8 cellular contexts compared by ENCODE assay signal in the genomic region with DNA sequence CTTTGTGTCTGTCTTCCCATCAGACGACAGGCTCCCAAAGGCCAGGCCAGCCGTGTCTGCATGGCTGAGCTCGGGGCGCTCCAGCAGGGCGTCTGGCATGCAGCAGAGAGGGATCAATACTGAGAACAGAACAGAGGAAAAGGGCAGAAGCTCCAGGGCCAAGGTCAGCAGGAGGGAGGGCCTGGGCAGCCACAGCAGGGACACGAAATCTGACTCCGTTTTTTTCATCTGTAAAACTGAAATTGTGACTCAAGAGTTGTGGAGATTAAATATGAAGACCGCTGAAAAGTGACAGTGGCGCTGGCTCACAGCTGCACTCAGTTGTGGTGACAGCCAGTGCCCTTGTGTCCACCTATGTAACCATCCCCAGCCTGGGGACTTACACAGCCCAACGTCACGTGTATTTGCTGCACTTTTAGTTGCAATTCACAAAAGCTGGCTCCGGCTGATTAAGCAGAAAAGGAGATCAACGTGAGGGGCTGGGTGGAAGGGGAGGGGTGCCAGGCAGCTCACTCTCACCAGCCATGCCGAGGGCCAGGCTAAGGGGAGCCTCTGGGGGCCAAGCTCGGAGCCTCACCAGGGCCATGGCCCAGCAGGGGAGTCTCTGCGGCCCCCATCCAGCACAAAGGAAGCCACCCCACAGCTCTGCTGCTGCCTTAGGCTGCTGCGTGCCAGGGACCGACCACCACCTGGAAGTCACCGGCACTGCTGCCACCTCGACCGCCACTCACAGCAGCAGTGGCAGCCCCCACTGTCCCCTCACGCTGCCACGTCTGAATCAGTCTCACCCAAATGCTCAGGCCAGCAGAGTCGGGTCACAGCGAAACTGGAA.
A peak's percentile ranks its signal among the peaks of the same experiment; 100 is the strongest.
DNase-seq lines count a peak whose midpoint lies in the region; ATAC-seq and TF ChIP-seq lines count a peak whose summit lies in the region.

No MANE protein-coding gene starts in this region.

- H3K27me3 ChIP-seq in iPS-18a (ENCODE audit: control insufficient read depth, insufficient read depth, low read length) (no peaks in the 10 kb centered on the region), thoracic aorta (replicated peaks; ENCODE audit: insufficient read depth) (no peaks in the 10 kb centered on the region)

- no peak overlapping the region for H3K27ac ChIP-seq in SK-N-MC
- H3K27ac ChIP-seq in iPS-18a (ENCODE audit: low read length): no peak overlapping the region
- no peak overlapping the region for H3K27ac ChIP-seq in thoracic aorta

- POLR2A ChIA-PET in HEK293T (lab: Yijun Ruan, JAX): no interaction called here

- ATAC-seq in GM18502 (IDR thresholded peaks at IDR 0.05; ENCODE audit: poor library complexity, unreplicated experiment) (peak; percentile 32), HG02840 (IDR thresholded peaks at IDR 0.05; ENCODE audit: low FRiP score, unreplicated experiment) (peak; percentile 17), thoracic aorta (ENCODE audit: insufficient number of reproducible peaks, low FRiP score, low read depth) (peak; percentile 24)

- H3K4me3 ChIP-seq in SK-N-MC (peak overlapping the region; percentile 70), iPS-18a (ENCODE audit: low read length) (no peak overlapping the region), thoracic aorta (peak overlapping the region; percentile 64)

- peak overlapping the region; percentile 78 for H3K9ac ChIP-seq in SK-N-MC (ENCODE audit: insufficient read length)
- peak overlapping the region; percentile 26 for H3K9ac ChIP-seq in iPS-18a (ENCODE audit: low read length)

- TF ChIP-seq CTCF in thoracic aorta (IDR thresholded peaks at IDR 0.05): no peak

- CTCF ChIA-PET in HEK293T (lab: Yijun Ruan, JAX): no interaction called here

- no peak for DNase-seq in SK-N-MC (ENCODE audit: low read depth, low spot score)
- DNase-seq in thoracic aorta (ENCODE audit: low spot score): no peak
- DNase-seq in HEK293T (ENCODE audit: extremely low spot score): no peak
- DNase-seq in NCI-H1436 (lab: John Stamatoyannopoulos, UW): no peak
- DNase-seq in KBM-7: no peak

- H3K9me3 ChIP-seq in SK-N-MC (ENCODE audit: low read depth, low read length) (no peaks in the 10 kb centered on the region), iPS-18a (ENCODE audit: control insufficient read depth, low read depth, low read length) (no peaks in the 10 kb centered on the region), thoracic aorta (no peaks in the 10 kb centered on the region)

- in situ Hi-C loops in KBM-7 (cut with MboI; ENCODE audit: low pct_unique_long_range_greater_than_20kb, low sequenced_read_pairs): no loop called here

- H3K4me1 ChIP-seq in iPS-18a (ENCODE audit: control insufficient read depth, low read depth, low read length) (peaks cover 11% of the 10 kb centered on the region), thoracic aorta (ENCODE audit: control insufficient read depth in 1 of 2, low read depth in 2 of 2) (no peaks in the 10 kb centered on the region)

- H3K36me3 ChIP-seq in SK-N-MC (ENCODE audit: insufficient read depth, low read length) (no peaks in the 10 kb centered on the region), iPS-18a (ENCODE audit: control insufficient read depth, low read depth, low read length) (no peaks in the 10 kb centered on the region), thoracic aorta (no peaks in the 10 kb centered on the region)

TF ChIP-seq in HEK293T, 16 proteins besides CTCF, POLR2A, EP300 and RAD21:
- TF ChIP-seq TARDBP (IDR thresholded peaks at IDR 0.05) (no peak), SP1 (IDR thresholded peaks at IDR 0.05) (no peak), ELF4 (IDR thresholded peaks at IDR 0.05) (no peak), L3MBTL2 (conservative IDR thresholded peaks at IDR 0.05) (no peak), HDGF (IDR thresholded peaks at IDR 0.05; ENCODE audit: borderline replicate concordance) (no peak), SUZ12 (IDR thresholded peaks at IDR 0.05) (no peak), LEF1 (IDR thresholded peaks at IDR 0.05; ENCODE audit: borderline replicate concordance) (no peak), ARNT (IDR thresholded peaks at IDR 0.05) (no peak), FOXM1 (IDR thresholded peaks at IDR 0.05; ENCODE audit: borderline replicate concordance) (no peak), FOXK2 (IDR thresholded peaks at IDR 0.05) (no peak), BHLHE40 (IDR thresholded peaks at IDR 0.05; ENCODE audit: borderline replicate concordance) (no peak), CTBP1 (IDR thresholded peaks at IDR 0.05; ENCODE audit: borderline replicate concordance) (no peak), ZNF384 (IDR thresholded peaks at IDR 0.05) (no peak), PKNOX1 (IDR thresholded peaks at IDR 0.05) (no peak), NFRKB (IDR thresholded peaks at IDR 0.05) (no peak), FOXA1 (IDR thresholded peaks at IDR 0.05) (no peak)
